Comparison of ENCODE assay signal across 12 cellular contexts in the genomic region with DNA sequence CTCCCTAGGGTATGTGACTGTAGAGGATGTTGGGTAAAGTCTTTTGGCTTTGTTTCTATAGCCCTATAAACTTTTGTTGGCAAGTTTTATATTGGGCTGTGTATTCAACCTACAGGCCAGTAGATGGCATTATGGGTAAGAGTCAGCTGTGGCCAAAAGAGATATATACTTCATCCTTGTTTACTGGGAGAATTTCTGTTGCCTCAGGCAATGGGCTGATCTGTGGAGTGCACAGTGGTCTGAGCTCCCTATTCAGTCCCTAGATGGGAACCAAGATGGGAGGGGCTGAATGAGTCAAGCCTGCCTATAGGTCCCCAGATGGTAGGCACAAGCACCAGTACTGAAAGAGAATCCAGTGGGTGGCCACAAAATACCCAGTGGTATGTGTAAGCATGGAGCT.
A peak's percentile ranks its signal among the peaks of the same experiment; 100 is the strongest.
DNase-seq lines count a peak whose midpoint lies in the region; ATAC-seq and TF ChIP-seq lines count a peak whose summit lies in the region.
"Had no signal": no experiment of that assay in that cellular context is flagged by ENCODE, and none has a peak within 500 bp of the region (broad histone marks: within the 10 kb centered on the region; RNA-seq: fewer than 3 reads in every experiment).

No MANE protein-coding gene starts in this region.

- peaks cover 4% of the 10 kb centered on the region for H3K27me3 Mint-ChIP-seq in chondrocyte (ENCODE audit: low read depth)
- H3K27me3 Mint-ChIP-seq in osteocyte (ENCODE audit: unreplicated experiment): peaks cover 2% of the 10 kb centered on the region

- no peak overlapping the region for H3K4me2 ChIP-seq in OCI-LY3 (ENCODE audit: low read length)

- TF ChIP-seq CTCF in OCI-LY3 (IDR thresholded peaks at IDR 0.05; ENCODE audit: low read depth, low read length) (peak; percentile 65), chondrocyte (IDR thresholded peaks at IDR 0.05) (peak; percentile 75), osteocyte (IDR thresholded peaks at IDR 0.05) (peak; percentile 53)

- no peaks in the 10 kb centered on the region for H3K4me1 ChIP-seq in OCI-LY3 (ENCODE audit: low read length)

- H3K4me1 Mint-ChIP-seq in chondrocyte (ENCODE audit: low read depth) (no peaks in the 10 kb centered on the region), osteocyte (ENCODE audit: unreplicated experiment) (no peaks in the 10 kb centered on the region)
- H3K4me1 Mint-ChIP-seq in stimulated activated effector memory CD8-positive, alpha-beta T cell treated with anti-CD3 and anti-CD28 coated beads, Interleukin-12 subunit alpha, Interleukin-12 subunit beta, amount 100 ng/mL, for 72 hours: no peaks in the 10 kb centered on the region

- H3K79me2 ChIP-seq in OCI-LY3 (ENCODE audit: low read length): no peaks in the 10 kb centered on the region

- H3K36me3 ChIP-seq in OCI-LY3 (replicated peaks; ENCODE audit: low read depth, low read length): no peaks in the 10 kb centered on the region

- H3K27ac ChIP-seq in OCI-LY3 (ENCODE audit: low read length): no peak overlapping the region
- H3K27ac ChIP-seq: SK-N-MC had no signal

- H3K27ac Mint-ChIP-seq in chondrocyte (ENCODE audit: unreplicated experiment): no peak overlapping the region
- H3K27ac Mint-ChIP-seq in osteocyte (ENCODE audit: unreplicated experiment): no peak overlapping the region
- no peak overlapping the region for H3K27ac Mint-ChIP-seq in stimulated activated effector memory CD8-positive, alpha-beta T cell treated with anti-CD3 and anti-CD28 coated beads, Interleukin-12 subunit alpha, Interleukin-12 subunit beta, amount 100 ng/mL, for 72 hours

- H3K9me3 Mint-ChIP-seq in chondrocyte (ENCODE audit: low read depth): peaks cover 4% of the 10 kb centered on the region
- peaks cover 5% of the 10 kb centered on the region for H3K9me3 Mint-ChIP-seq in osteocyte (ENCODE audit: unreplicated experiment)
- peaks cover 5% of the 10 kb centered on the region for H3K9me3 Mint-ChIP-seq in stimulated activated effector memory CD8-positive, alpha-beta T cell treated with anti-CD3 and anti-CD28 coated beads, Interleukin-12 subunit alpha, Interleukin-12 subunit beta, amount 100 ng/mL, for 72 hours

- peak; percentile 15 to 48 for DNase-seq in NCI-H446 (lab: John Stamatoyannopoulos, UW)
- DNase-seq in NCI-H446 treated with DMSO at 0.1 percent for 48 hours (lab: John Stamatoyannopoulos, UW): no peak
- no peak for DNase-seq in chondrocyte (ENCODE audit: low spot score)
- DNase-seq in osteocyte (ENCODE audit: extremely low spot score, unreplicated experiment): no peak
- no peak for DNase-seq in stimulated activated effector memory CD8-positive, alpha-beta T cell treated with anti-CD3 and anti-CD28 coated beads, Interleukin-12 subunit alpha, Interleukin-12 subunit beta, amount 100 ng/mL, for 72 hours (ENCODE audit: low spot score in 2 of 2)
- DNase-seq in left lobe of liver (ENCODE audit: low spot score): no peak
- DNase-seq: activated CD8-positive, alpha-beta memory T cell treated with anti-CD3 and anti-CD28 coated beads, Interleukin-2, amount 50 U/mL, for 48 hours; NCI-H1048; nucleus accumbens had no signal

- H2AFZ ChIP-seq in OCI-LY3 (ENCODE audit: low read depth, low read length): peak overlapping the region; percentile 56; the same call in 1 of the 2 replicates

- H3K36me3 Mint-ChIP-seq in chondrocyte (ENCODE audit: low read depth) (no peaks in the 10 kb centered on the region), osteocyte (ENCODE audit: unreplicated experiment) (no peaks in the 10 kb centered on the region)
- H3K36me3 Mint-ChIP-seq in stimulated activated effector memory CD8-positive, alpha-beta T cell treated with anti-CD3 and anti-CD28 coated beads, Interleukin-12 subunit alpha, Interleukin-12 subunit beta, amount 100 ng/mL, for 72 hours: no peaks in the 10 kb centered on the region

- no peak overlapping the region for H3K4me3 Mint-ChIP-seq in chondrocyte (ENCODE audit: unreplicated experiment)
- no peak overlapping the region for H3K4me3 Mint-ChIP-seq in osteocyte (ENCODE audit: unreplicated experiment)
- no peak overlapping the region for H3K4me3 Mint-ChIP-seq in stimulated activated effector memory CD8-positive, alpha-beta T cell treated with anti-CD3 and anti-CD28 coated beads, Interleukin-12 subunit alpha, Interleukin-12 subunit beta, amount 100 ng/mL, for 72 hours

- no peak overlapping the region for H3K9ac ChIP-seq in OCI-LY3 (ENCODE audit: low read length)

- no peak overlapping the region for H3K4me3 ChIP-seq in OCI-LY3 (ENCODE audit: low read length)
- H3K4me3 ChIP-seq: SK-N-MC had no signal

- no peaks in the 10 kb centered on the region for H3K27me3 ChIP-seq in OCI-LY3 (ENCODE audit: low read depth, low read length)

- no peak for ATAC-seq in stimulated activated effector memory CD8-positive, alpha-beta T cell treated with anti-CD3 and anti-CD28 coated beads, Interleukin-12 subunit alpha, Interleukin-12 subunit beta, amount 100 ng/mL, for 72 hours
- ATAC-seq in HG03095 (IDR thresholded peaks at IDR 0.05; ENCODE audit: unreplicated experiment) (no peak), left lobe of liver (no peak)

- no peaks in the 10 kb centered on the region for H3K9me3 ChIP-seq in OCI-LY3 (ENCODE audit: insufficient read depth, low read length)

- no peaks in the 10 kb centered on the region for H4K20me1 ChIP-seq in OCI-LY3 (ENCODE audit: insufficient read depth, low read length)

Comparison
In these comparisons a context has a peak if more than half of its experiments do, and no peak if none do; other contexts are left out.
1. DNase-seq: peak in NCI-H446 (2 of 2); none in NCI-H446 treated with DMSO at 0.1 percent for 48 hours (single experiment), chondrocyte (single experiment), osteocyte (single experiment), stimulated activated effector memory CD8-positive, alpha-beta T cell treated with anti-CD3 and anti-CD28 coated beads, Interleukin-12 subunit alpha, Interleukin-12 subunit beta, amount 100 ng/mL, for 72 hours (0 of 2) and left lobe of liver (single experiment).
2. Peak in every context shown above with its lines, with median percentiles within 50 percentile points of each other: CTCF ChIP-seq.